ENCODE assay signal across 8 cellular contexts in genomic region chr15:60590935-60591490, GRCh38.
DNase-seq lines count a peak whose midpoint lies in the region; ATAC-seq and TF ChIP-seq lines count a peak whose summit lies in the region.

No MANE protein-coding gene starts in this region.

- H3K4me3 Mint-ChIP-seq in CD8-positive, alpha-beta T cell = peak overlapping the region; percentile 83

- no peak for ATAC-seq in CD8-positive, alpha-beta T cell
- no peak for ATAC-seq in GM18907 (IDR thresholded peaks at IDR 0.05; ENCODE audit: unreplicated experiment)

- intact Hi-C loops in CD8-positive, alpha-beta T cell (cut with DNase I, micrococcal nuclease) = loop anchor here (5.0 kb wide), 4 partner anchors 56 to 904 kb away; partner anchors contain the start of gene BNIP2 (in 1 of the 2)
- intact Hi-C loops in colonic mucosa (cut with DNase I) = no loop called here

- WGBS in liver = under 1% methylated on average over 41 of the region's 41 CpGs

- peak in 6 of 7 experiments; percentile 18 to 75 (median 50) for DNase-seq in CD8-positive, alpha-beta T cell
- DNase-seq in HT1080 (ENCODE audit: low read depth) (peak; percentile 21), WERI-Rb-1 (peak; percentile 87), colonic mucosa (peak; percentile 43), DMS153 treated with DMSO at 0.1 percent for 48 hours (lab: John Stamatoyannopoulos, UW; ENCODE audit: unreplicated experiment) (no peak)
- peak; percentile 25 for DNase-seq in stimulated activated CD8-positive, alpha-beta memory T cell treated with anti-CD3 and anti-CD28 coated beads, Interleukin-12 subunit alpha, Interleukin-12 subunit beta, amount 100 ng/mL, for 1 hour (ENCODE audit: low read depth)

- H3K9me3 Mint-ChIP-seq in CD8-positive, alpha-beta T cell = no peaks in the 10 kb centered on the region

- peaks cover 47% of the 10 kb centered on the region for H3K4me1 ChIP-seq in CD8-positive, alpha-beta T cell (ENCODE audit: insufficient read depth, low read length)
- no peaks in the 10 kb centered on the region for H3K4me1 ChIP-seq in colonic mucosa
- H3K4me1 ChIP-seq in liver (ENCODE audit: control insufficient read depth in 4 of 4, insufficient read depth in 4 of 4, low read length in 3 of 4) = peaks cover 0 to 53% (median 45%) of the 10 kb centered on the region in 4 donors

- H3K4me3 ChIP-seq in CD8-positive, alpha-beta T cell (ENCODE audit: low read depth, low read length) = peak overlapping the region; percentile 71
- peak overlapping the region; percentile 90 for H3K4me3 ChIP-seq in WERI-Rb-1 (ENCODE audit: low read depth, low read length)
- H3K4me3 ChIP-seq in colonic mucosa = peak overlapping the region; percentile 76
- peak overlapping the region; percentile 77 to 100 (median 80) for H3K4me3 ChIP-seq in liver (ENCODE audit: low read depth in 1 of 3, low read length in 3 of 3)

- H3K27ac Mint-ChIP-seq in CD8-positive, alpha-beta T cell = peak overlapping the region; percentile 91

- H3K27ac ChIP-seq in CD8-positive, alpha-beta T cell (ENCODE audit: low read depth, low read length) = peak overlapping the region; percentile 83
- H3K27ac ChIP-seq in WERI-Rb-1 (peak overlapping the region; percentile 92), colonic mucosa (peak overlapping the region; percentile 78), liver (ENCODE audit: low read depth in 1 of 2, low read length in 2 of 2) (peak overlapping the region; percentile 95 to 98)

- H3K36me3 Mint-ChIP-seq in CD8-positive, alpha-beta T cell = peaks cover 10% of the 10 kb centered on the region

- no peaks in the 10 kb centered on the region for H3K27me3 Mint-ChIP-seq in CD8-positive, alpha-beta T cell (ENCODE audit: low read depth)

- H3K9me3 ChIP-seq in CD8-positive, alpha-beta T cell (ENCODE audit: low read length) = no peaks in the 10 kb centered on the region
- H3K9me3 ChIP-seq in WERI-Rb-1 (ENCODE audit: severe bottlenecking) (no peaks in the 10 kb centered on the region), colonic mucosa (no peaks in the 10 kb centered on the region), liver (ENCODE audit: control insufficient read depth in 4 of 4, low read length in 3 of 4) (no peaks in the 10 kb centered on the region)

- H3K9ac ChIP-seq in colonic mucosa (ENCODE audit: low read depth in 2 of 2, low read length in 2 of 2) (peak overlapping the region; percentile 34 to 58), liver (ENCODE audit: low read depth in 1 of 2, low read length in 2 of 2) (peak overlapping the region; percentile 49 to 83)

- CTCF ChIA-PET in CD8-positive, alpha-beta T cell (lab: Charles Lee) = interaction anchor here (0.7 to 4.8 kb wide), 10 partner anchors 11 to 326 kb away, joined by 3 to 22 read pairs (median 4); no protein-coding TSS in a partner anchor

- H3K4me1 Mint-ChIP-seq in CD8-positive, alpha-beta T cell (ENCODE audit: low read depth) = peaks cover 51% of the 10 kb centered on the region

- H3K36me3 ChIP-seq in CD8-positive, alpha-beta T cell (ENCODE audit: insufficient read depth, low read length) = no peaks in the 10 kb centered on the region
- peaks cover 5% of the 10 kb centered on the region; the same call in 1 of the 2 replicates for H3K36me3 ChIP-seq in WERI-Rb-1
- no peaks in the 10 kb centered on the region for H3K36me3 ChIP-seq in colonic mucosa
- H3K36me3 ChIP-seq in liver (ENCODE audit: control insufficient read depth in 4 of 4, insufficient read depth in 3 of 4, low read depth in 1 of 4, low read length in 3 of 4) = no peaks in the 10 kb centered on the region

- TF ChIP-seq RAD21 in liver (IDR thresholded peaks at IDR 0.05) = peak; percentile 63

- POLR2A ChIA-PET in CD8-positive, alpha-beta T cell (lab: Charles Lee) = interaction anchor here (1.1 to 3.6 kb wide), 4 partner anchors 10 to 326 kb away, joined by 3 to 33 read pairs (median 8); no protein-coding TSS in a partner anchor

- TF ChIP-seq CTCF in CD8-positive, alpha-beta T cell (IDR thresholded peaks at IDR 0.05) = no peak
- TF ChIP-seq CTCF in WERI-Rb-1 (IDR thresholded peaks at IDR 0.05; ENCODE audit: low read depth, low read length) = no peak
- TF ChIP-seq CTCF in colonic mucosa (IDR thresholded peaks at IDR 0.05) = no peak
- no peak for TF ChIP-seq CTCF in liver (IDR thresholded peaks at IDR 0.05; ENCODE audit: low read depth, low read length, missing input control)

- no peaks in the 10 kb centered on the region for H3K27me3 ChIP-seq in CD8-positive, alpha-beta T cell (ENCODE audit: insufficient read depth, low read length)
- H3K27me3 ChIP-seq in WERI-Rb-1 (ENCODE audit: insufficient read depth, low read depth, severe bottlenecking) (no peaks in the 10 kb centered on the region), colonic mucosa (no peaks in the 10 kb centered on the region), liver (ENCODE audit: control insufficient read depth in 4 of 4, insufficient read depth in 4 of 4, low read length in 3 of 4) (no peaks in the 10 kb centered on the region)

TF ChIP-seq in liver, 16 proteins besides CTCF, POLR2A, EP300 and RAD21:
- TF ChIP-seq JUND (IDR thresholded peaks at IDR 0.05) (peak in 1 of 2 donors; percentile 50), YY1 (IDR thresholded peaks at IDR 0.05) (peak; percentile 62), ZBTB33 (IDR thresholded peaks at IDR 0.05) (peak; percentile 16), FOXA2 (IDR thresholded peaks at IDR 0.05) (peak; percentile 42), SP1 (IDR thresholded peaks at IDR 0.05) (peak; percentile 62), EGR1 (IDR thresholded peaks at IDR 0.05; ENCODE audit: low read depth in 2 of 2) (no peak), GABPA (IDR thresholded peaks at IDR 0.05 in 1 of 2, conservative IDR thresholded peaks at IDR 0.05 in 1 of 2) (no peak), RXRA (IDR thresholded peaks at IDR 0.05) (peak; percentile 38 to 70), TAF1 (conservative IDR thresholded peaks at IDR 0.05) (peak; percentile 86), MAX (IDR thresholded peaks at IDR 0.05) (peak; percentile 48), FOXA1 (IDR thresholded peaks at IDR 0.05) (no peak), HNF4G (IDR thresholded peaks at IDR 0.05) (no peak), HNF4A (conservative IDR thresholded peaks at IDR 0.05) (peak; percentile 53 to 79)
- TF ChIP-seq, protein P1, sequence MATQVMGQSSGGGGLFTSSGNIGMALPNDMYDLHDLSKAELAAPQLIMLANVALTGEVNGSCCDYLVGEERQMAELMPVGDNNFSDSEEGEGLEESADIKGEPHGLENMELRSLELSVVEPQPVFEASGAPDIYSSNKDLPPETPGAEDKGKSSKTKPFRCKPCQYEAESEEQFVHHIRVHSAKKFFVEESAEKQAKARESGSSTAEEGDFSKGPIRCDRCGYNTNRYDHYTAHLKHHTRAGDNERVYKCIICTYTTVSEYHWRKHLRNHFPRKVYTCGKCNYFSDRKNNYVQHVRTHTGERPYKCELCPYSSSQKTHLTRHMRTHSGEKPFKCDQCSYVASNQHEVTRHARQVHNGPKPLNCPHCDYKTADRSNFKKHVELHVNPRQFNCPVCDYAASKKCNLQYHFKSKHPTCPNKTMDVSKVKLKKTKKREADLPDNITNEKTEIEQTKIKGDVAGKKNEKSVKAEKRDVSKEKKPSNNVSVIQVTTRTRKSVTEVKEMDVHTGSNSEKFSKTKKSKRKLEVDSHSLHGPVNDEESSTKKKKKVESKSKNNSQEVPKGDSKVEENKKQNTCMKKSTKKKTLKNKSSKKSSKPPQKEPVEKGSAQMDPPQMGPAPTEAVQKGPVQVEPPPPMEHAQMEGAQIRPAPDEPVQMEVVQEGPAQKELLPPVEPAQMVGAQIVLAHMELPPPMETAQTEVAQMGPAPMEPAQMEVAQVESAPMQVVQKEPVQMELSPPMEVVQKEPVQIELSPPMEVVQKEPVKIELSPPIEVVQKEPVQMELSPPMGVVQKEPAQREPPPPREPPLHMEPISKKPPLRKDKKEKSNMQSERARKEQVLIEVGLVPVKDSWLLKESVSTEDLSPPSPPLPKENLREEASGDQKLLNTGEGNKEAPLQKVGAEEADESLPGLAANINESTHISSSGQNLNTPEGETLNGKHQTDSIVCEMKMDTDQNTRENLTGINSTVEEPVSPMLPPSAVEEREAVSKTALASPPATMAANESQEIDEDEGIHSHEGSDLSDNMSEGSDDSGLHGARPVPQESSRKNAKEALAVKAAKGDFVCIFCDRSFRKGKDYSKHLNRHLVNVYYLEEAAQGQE (IDR thresholded peaks at IDR 0.05) = peak; percentile 77
